ENCODE assay signal across 10 cellular contexts in genomic region chr5:141657937-141658545, GRCh38. TPM values are rescaled to one million over a fixed set of nuclear protein-coding genes. Genes with fewer than 3 reads are reported as not detected.
A peak's percentile ranks its signal among the peaks of the same experiment; 100 is the strongest.
DNase-seq lines count a peak whose midpoint lies in the region; ATAC-seq and TF ChIP-seq lines count a peak whose summit lies in the region.
"Had no signal": no experiment of that assay in that cellular context is flagged by ENCODE, and none has a peak within 500 bp of the region (broad histone marks: within the 10 kb centered on the region; RNA-seq: fewer than 3 reads in every experiment).

No MANE protein-coding gene starts in this region.

- H3K4me3 ChIP-seq in OCI-LY7 (ENCODE audit: low read depth, low read length, poor library complexity, severe bottlenecking): no peak overlapping the region

- POLR2A ChIA-PET in OCI-LY7 (lab: Charles Lee): no interaction called here

- no peaks in the 10 kb centered on the region for H4K20me1 ChIP-seq in OCI-LY7 (ENCODE audit: insufficient read depth, low read length)

- no peak overlapping the region for H3K4me2 ChIP-seq in OCI-LY7 (ENCODE audit: low read length)

- no peaks in the 10 kb centered on the region for H3K9me3 ChIP-seq in OCI-LY7 (ENCODE audit: low read length)

- H3K36me3 ChIP-seq in OCI-LY7 (ENCODE audit: insufficient read depth, low read length): no peaks in the 10 kb centered on the region

- CTCF ChIA-PET in OCI-LY7 (lab: Charles Lee; ENCODE audit: unreplicated experiment): interaction anchor here (1.5 kb wide), 1 partner anchor 18 kb away, joined by 4 read pairs; no protein-coding TSS in a partner anchor

- H3K9me2 ChIP-seq in OCI-LY7 (ENCODE audit: insufficient read depth, low read length): no peaks in the 10 kb centered on the region

- ATAC-seq in GM19463 (IDR thresholded peaks at IDR 0.05; ENCODE audit: unreplicated experiment) (peak; percentile 87), left ventricle myocardium superior (no peak)

- H3K27ac ChIP-seq in epithelial cell of prostate: no peak overlapping the region
- no peak overlapping the region for H3K27ac ChIP-seq in OCI-LY7 (ENCODE audit: low read depth, low read length, poor library complexity, severe bottlenecking)

- intact Hi-C loops in OCI-LY7 (cut with micrococcal nuclease; ENCODE audit: unreplicated experiment) (no loop called here), left ventricle myocardium superior (cut with micrococcal nuclease) (no loop called here)

- no peaks in the 10 kb centered on the region for H3K4me1 ChIP-seq in OCI-LY7 (ENCODE audit: insufficient read depth, low read length, poor library complexity, severe bottlenecking)

- no peak for TF ChIP-seq CTCF in OCI-LY7 (conservative IDR thresholded peaks at IDR 0.05; ENCODE audit: low read length)

- no TSS peak for BruUV-seq in OCI-LY7 (replicated peaks; lab: Mats Ljungman, UMichigan)

- DNase-seq in AG08396 (ENCODE audit: low spot score): peak; percentile 88
- DNase-seq in HT1080 (ENCODE audit: low read depth): peak; percentile 95
- DNase-seq in epithelial cell of prostate (ENCODE audit: low read depth, low spot score): peak; percentile 53
- DNase-seq in GM19240 (ENCODE audit: insufficient read length, low spot score): no peak
- no peak for DNase-seq in OCI-LY7 (ENCODE audit: low spot score)
- no peak for DNase-seq in left ventricle myocardium superior
- DNase-seq in HuH-7.5 (ENCODE audit: low spot score): no peak
- DNase-seq: endodermal cell, KBM-7 had no signal

- H3K79me2 ChIP-seq in OCI-LY7 (ENCODE audit: insufficient read depth, low read depth, low read length): no peaks in the 10 kb centered on the region

- H2AFZ ChIP-seq in OCI-LY7 (ENCODE audit: low read length): no peak overlapping the region

RNA-seq across cellular contexts. Expression of gene FCHSD1, which starts 6.8 kb away (rescaled TPM):
- 7.2 and 7.5 TPM in 2 replicates for total RNA-seq in HT1080 (2014; rRNA removed; shearing (Covaris generic))
- 6.3 and 6.8 TPM in 2 replicates for polyA plus RNA-seq in HT1080 (2015; cell fraction: cytosol; rRNA removed)
- polyA plus RNA-seq in HT1080 (2015; cell fraction: nucleus; rRNA removed): 89.1 and 99.4 TPM in 2 replicates
- 31.9 and 49.0 TPM in 2 replicates for total RNA-seq in OCI-LY7 (2014; rRNA removed; shearing (Covaris generic))
- total RNA-seq in OCI-LY7 (2022) (55.3 and 60.8 TPM in 2 replicates), left ventricle myocardium superior (3.7 TPM)

RNA-seq across cellular contexts. Expression of gene RELL2, which starts 21.2 kb away (rescaled TPM):
- 13.1 and 15.3 TPM in 2 replicates for total RNA-seq in HT1080 (2014; rRNA removed; shearing (Covaris generic))
- polyA plus RNA-seq in HT1080 (2015; cell fraction: cytosol; rRNA removed): 6.8 TPM in 2 replicates
- polyA plus RNA-seq in HT1080 (2015; cell fraction: nucleus; rRNA removed): 26.1 and 28.6 TPM in 2 replicates
- total RNA-seq in OCI-LY7 (2014; rRNA removed; shearing (Covaris generic)): 28.0 and 29.8 TPM in 2 replicates
- 37.9 and 43.1 TPM in 2 replicates for total RNA-seq in OCI-LY7 (2022)
- 0.55 TPM for total RNA-seq in left ventricle myocardium superior

RNA-seq across cellular contexts. Expression of gene HDAC3, which starts 21.4 kb away (rescaled TPM):
- total RNA-seq in HT1080 (2014; rRNA removed; shearing (Covaris generic)): 86.7 and 104 TPM in 2 replicates
- polyA plus RNA-seq in HT1080 (2015; cell fraction: cytosol; rRNA removed): 52.6 and 53.8 TPM in 2 replicates
- polyA plus RNA-seq in HT1080 (2015; cell fraction: nucleus; rRNA removed): 77.6 and 85.8 TPM in 2 replicates
- 78.8 and 85.4 TPM in 2 replicates for total RNA-seq in OCI-LY7 (2014; rRNA removed; shearing (Covaris generic))
- total RNA-seq in OCI-LY7 (2022) (83.6 and 85.3 TPM in 2 replicates), left ventricle myocardium superior (28.9 TPM)

RNA-seq across cellular contexts. Expression of gene ARAP3, which starts 24.0 kb away (rescaled TPM):
- 4.6 and 4.8 TPM in 2 replicates for total RNA-seq in HT1080 (2014; rRNA removed; shearing (Covaris generic))
- polyA plus RNA-seq in HT1080 (2015; cell fraction: cytosol; rRNA removed): 6.5 and 7.4 TPM in 2 replicates
- polyA plus RNA-seq in HT1080 (2015; cell fraction: nucleus; rRNA removed): 25.8 and 28.3 TPM in 2 replicates
- total RNA-seq in OCI-LY7 (2014; rRNA removed; shearing (Covaris generic)): not detected in 2 replicates
- total RNA-seq in OCI-LY7 (2022) (not detected in 2 replicates), left ventricle myocardium superior (13.2 TPM)

RNA-seq across cellular contexts. Expression of gene DIAPH1, which starts 39.2 kb away (rescaled TPM):
- total RNA-seq in HT1080 (2014; rRNA removed; shearing (Covaris generic)): 60.8 and 62.0 TPM in 2 replicates
- 76.8 and 85.8 TPM in 2 replicates for polyA plus RNA-seq in HT1080 (2015; cell fraction: cytosol; rRNA removed)
- polyA plus RNA-seq in HT1080 (2015; cell fraction: nucleus; rRNA removed): 199 and 204 TPM in 2 replicates
- total RNA-seq in OCI-LY7 (2014; rRNA removed; shearing (Covaris generic)): 64.9 and 78.8 TPM in 2 replicates
- total RNA-seq in OCI-LY7 (2022): 143 and 174 TPM in 2 replicates
- total RNA-seq in left ventricle myocardium superior: 36.6 TPM

Comparison
In these comparisons a context has a peak if more than half of its experiments do, and no peak if none do; other contexts are left out.
1. DNase-seq: peak in AG08396 (single experiment), HT1080 (single experiment) and epithelial cell of prostate (single experiment); none in GM19240 (single experiment), OCI-LY7 (single experiment), left ventricle myocardium superior (single experiment) and HuH-7.5 (single experiment).